18 cellular contexts compared by ENCODE assay signal in the genomic region with DNA sequence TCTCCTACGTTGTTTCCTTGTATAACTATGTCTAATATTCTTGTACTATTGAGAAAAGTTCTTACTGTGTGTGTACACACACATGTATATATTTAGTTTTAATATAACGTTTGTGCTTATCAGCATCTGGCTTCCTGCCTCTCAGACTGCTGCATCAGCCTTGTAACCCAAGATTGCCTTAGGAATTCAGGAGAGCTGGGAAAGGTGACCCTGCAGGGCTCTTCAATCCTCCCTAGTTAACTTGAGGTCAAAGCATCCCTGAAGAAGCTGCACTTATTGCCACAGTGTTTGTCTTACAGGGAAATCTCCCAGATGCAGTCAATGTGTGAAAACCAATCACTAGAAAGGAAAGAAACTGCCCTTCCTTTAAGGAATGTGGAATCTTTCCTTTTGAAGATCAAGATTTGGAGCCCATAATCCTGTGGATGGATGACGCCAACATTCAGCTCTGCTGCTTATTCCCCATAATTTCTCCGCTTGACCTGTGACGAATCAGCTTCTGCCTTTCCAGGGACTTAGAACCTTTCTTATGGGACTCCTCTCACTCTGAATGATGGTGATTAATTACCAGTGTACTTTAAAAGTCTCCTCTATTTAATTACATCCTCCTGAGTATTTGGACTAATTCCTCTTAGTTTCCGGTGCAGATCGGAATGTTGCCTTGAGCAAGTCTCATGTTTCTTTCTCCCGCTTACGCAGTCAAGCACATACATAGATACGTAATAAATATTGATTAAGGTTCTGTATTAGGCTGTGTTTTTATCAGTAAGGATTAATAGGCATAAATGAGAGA. TPM values are rescaled to one million over a fixed set of nuclear protein-coding genes. Genes with fewer than 3 reads are reported as not detected.
"Had no signal": no experiment of that assay in that cellular context is flagged by ENCODE, and none has a peak within 500 bp of the region (broad histone marks: within the 10 kb centered on the region; RNA-seq: fewer than 3 reads in every experiment).

No MANE protein-coding gene starts in this region.

- H3K9me3 ChIP-seq: right atrium auricular region, transverse colon had no signal

- H3K4me1 ChIP-seq: right atrium auricular region, transverse colon had no signal

- H3K4me3 ChIP-seq: right atrium auricular region, skin epidermis, transverse colon had no signal

- H3K27me3 ChIP-seq: right atrium auricular region, transverse colon had no signal

- H3K9me3 Mint-ChIP-seq: activated CD4-positive, alpha-beta T cell treated with anti-CD3 and anti-CD28 coated beads, Interleukin-2, amount 10 ng/mL, durations not matched to agents 24 days and 14 days; activated naive CD4-positive, alpha-beta T cell treated with anti-CD3 and anti-CD28 coated beads, Interleukin-2, amount 50 U/mL, for 72 hours; activated T-cell treated with anti-CD3 and anti-CD28 coated beads, Interleukin-2, amount 50 U/mL, for 72 hours; T-helper 2 cell treated with Interferon-gamma antibody and Interleukin-4, amounts not matched to agents 5 μg/mL and 100 μg/mL, for 36 hours had no signal

- H3K36me3 Mint-ChIP-seq: activated naive CD4-positive, alpha-beta T cell treated with anti-CD3 and anti-CD28 coated beads, Interleukin-2, amount 50 U/mL, for 72 hours had no signal

- H3K4me3 Mint-ChIP-seq: activated CD4-positive, alpha-beta T cell treated with anti-CD3 and anti-CD28 coated beads, Interleukin-2, amount 10 ng/mL, durations not matched to agents 24 days and 14 days; activated CD8-positive, alpha-beta T cell treated with anti-CD3 and anti-CD28 coated beads, Interleukin-2, amount 10 ng/mL, durations not matched to agents 7 days and 5 days; activated T-cell treated with anti-CD3 and anti-CD28 coated beads, Interleukin-2, amount 50 U/mL, for 72 hours; T-helper 2 cell treated with Interferon-gamma antibody and Interleukin-4, amounts not matched to agents 5 μg/mL and 100 μg/mL, for 36 hours had no signal

- H3K27me3 Mint-ChIP-seq: activated CD4-positive, alpha-beta T cell treated with anti-CD3 and anti-CD28 coated beads, Interleukin-2, amount 10 ng/mL, durations not matched to agents 24 days and 14 days had no signal

- ATAC-seq: activated CD8-positive, alpha-beta T cell treated with anti-CD3 and anti-CD28 coated beads, Interleukin-2, amount 10 ng/mL, durations not matched to agents 7 days and 5 days; activated naive CD4-positive, alpha-beta T cell treated with anti-CD3 and anti-CD28 coated beads, Interleukin-2, amount 50 U/mL, for 72 hours; activated T-cell treated with anti-CD3 and anti-CD28 coated beads, Interleukin-2, amount 50 U/mL, for 72 hours; esophagus mucosa; stimulated activated naive CD8-positive, alpha-beta T cell treated with anti-CD3 and anti-CD28 coated beads, Interleukin-15, Interleukin-2, amounts not matched to agents 100 U/mL and 50 U/mL, for 24 hours had no signal

- H3K27ac Mint-ChIP-seq: activated CD4-positive, alpha-beta T cell treated with anti-CD3 and anti-CD28 coated beads, Interleukin-2, amount 10 ng/mL, durations not matched to agents 24 days and 14 days; activated CD8-positive, alpha-beta T cell treated with anti-CD3 and anti-CD28 coated beads, Interleukin-2, amount 10 ng/mL, durations not matched to agents 7 days and 5 days; activated naive CD4-positive, alpha-beta T cell treated with anti-CD3 and anti-CD28 coated beads, Interleukin-2, amount 50 U/mL, for 72 hours; activated T-cell treated with anti-CD3 and anti-CD28 coated beads, Interleukin-2, amount 50 U/mL, for 72 hours; T-helper 2 cell treated with Interferon-gamma antibody and Interleukin-4, amounts not matched to agents 5 μg/mL and 100 μg/mL, for 36 hours had no signal

- H3K4me1 Mint-ChIP-seq: activated CD4-positive, alpha-beta T cell treated with anti-CD3 and anti-CD28 coated beads, Interleukin-2, amount 10 ng/mL, durations not matched to agents 24 days and 14 days had no signal

- H3K36me3 ChIP-seq: right atrium auricular region, transverse colon had no signal

- H3K27ac ChIP-seq: right atrium auricular region, skin epidermis, transverse colon had no signal

- DNase-seq: activated CD4-positive, alpha-beta T cell treated with anti-CD3 and anti-CD28 coated beads, Interleukin-2, amount 10 ng/mL, durations not matched to agents 24 days and 14 days; activated CD4-positive, CD25-positive, alpha-beta regulatory T cell; activated CD8-positive, alpha-beta memory T cell treated with anti-CD3 and anti-CD28 coated beads, Interleukin-2, amount 50 U/mL, for 4 hours; activated CD8-positive, alpha-beta T cell treated with anti-CD3 and anti-CD28 coated beads, Interleukin-2, amount 10 ng/mL, durations not matched to agents 7 days and 5 days; activated gamma-delta T cell; activated T-cell treated with anti-CD3 and anti-CD28 coated beads, Interleukin-2, amount 50 U/mL, for 72 hours; amniotic stem cell; caudate nucleus; hypothalamus; midbrain; posterior cingulate gyrus; stimulated activated naive CD8-positive, alpha-beta T cell treated with anti-CD3 and anti-CD28 coated beads, Interleukin-15, Interleukin-2, amounts not matched to agents 100 U/mL and 50 U/mL, for 24 hours; transverse colon had no signal

RNA-seq across cellular contexts. Expression of a gene that starts 14.4 kb away (rescaled TPM):
- total RNA-seq: activated CD4-positive, alpha-beta T cell treated with anti-CD3 and anti-CD28 coated beads, Interleukin-2, amount 10 ng/mL, durations not matched to agents 24 days and 14 days; activated CD8-positive, alpha-beta T cell treated with anti-CD3 and anti-CD28 coated beads, Interleukin-2, amount 10 ng/mL, durations not matched to agents 7 days and 5 days; activated naive CD4-positive, alpha-beta T cell treated with anti-CD3 and anti-CD28 coated beads, Interleukin-2, amount 50 U/mL, for 72 hours; activated T-cell treated with anti-CD3 and anti-CD28 coated beads, Interleukin-2, amount 50 U/mL, for 72 hours had no signal
